Comparison of ENCODE assay signal across 8 cellular contexts in the genomic region with DNA sequence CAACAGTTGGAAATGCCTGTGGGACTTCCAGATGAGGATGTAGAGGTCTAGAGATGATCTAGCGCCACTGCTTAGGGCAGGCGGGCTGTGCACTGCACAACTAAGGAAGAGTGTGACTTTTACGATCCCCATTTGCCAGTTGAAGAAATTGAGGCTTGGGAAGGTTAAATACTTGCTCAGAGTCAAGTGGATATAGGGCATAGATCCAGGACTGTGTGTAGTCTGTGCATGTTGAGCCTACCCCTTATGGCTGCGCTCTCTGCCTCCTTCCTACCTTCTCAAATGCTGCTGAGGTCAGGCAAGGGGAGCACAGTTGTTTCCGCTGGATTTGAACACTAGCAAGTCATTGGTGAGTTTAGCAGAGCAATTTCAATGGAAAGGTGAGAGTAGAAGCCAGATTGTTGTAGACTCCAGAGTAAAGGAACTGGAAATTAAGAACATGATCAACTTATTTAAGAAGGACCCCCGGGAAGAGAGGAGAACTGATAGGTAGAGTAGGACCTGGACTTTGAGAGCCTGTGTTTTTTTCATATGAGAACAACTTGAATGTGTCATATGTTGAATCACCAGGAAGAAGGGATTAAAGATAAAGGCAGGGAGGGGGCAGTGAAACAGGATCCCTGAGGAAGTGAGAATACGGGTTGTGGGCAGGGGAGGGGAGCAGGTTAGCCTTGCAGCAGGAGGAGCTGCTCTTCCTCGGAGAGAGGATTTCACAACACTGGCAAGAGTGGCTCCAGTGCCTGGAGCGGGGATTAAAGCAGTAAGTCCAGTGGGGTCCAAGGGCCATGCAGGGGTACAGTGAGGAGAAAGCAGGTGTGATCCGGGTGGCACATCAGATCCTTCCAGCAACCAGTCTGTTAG. TPM values are rescaled to one million over a fixed set of nuclear protein-coding genes. Genes with fewer than 3 reads are reported as not detected.
DNase-seq lines count a peak whose midpoint lies in the region; ATAC-seq and TF ChIP-seq lines count a peak whose summit lies in the region.

No MANE protein-coding gene starts in this region.

- H3K4me1 Mint-ChIP-seq in activated T-helper 17 cell treated with anti-CD3 and anti-CD28 coated beads, Interleukin-2, amount 50 U/mL, for 72 hours = peaks cover 36% of the 10 kb centered on the region

- intact Hi-C loops in left colon (cut with DNase I, micrococcal nuclease) = loop anchor here (5.0 kb wide), 1 partner anchor 32 kb away; no protein-coding TSS in a partner anchor

- H3K36me3 Mint-ChIP-seq in activated T-helper 17 cell treated with anti-CD3 and anti-CD28 coated beads, Interleukin-2, amount 50 U/mL, for 72 hours (ENCODE audit: low read depth) = peaks cover 27% of the 10 kb centered on the region

- DNase-seq in CD1c-positive myeloid dendritic cell (ENCODE audit: extremely low spot score) (peak; percentile 84), left colon (peak; percentile 7 to 64), erythroblast (lab: John Stamatoyannopoulos, UW) (no peak), DMS 273 (lab: John Stamatoyannopoulos, UW; ENCODE audit: unreplicated experiment) (no peak)
- DNase-seq in stimulated activated CD4-positive, alpha-beta T cell treated with anti-CD3 and anti-CD28 coated beads, Interleukin-4, amount 100 ng/mL, for 1 hour = no peak

- H3K9me3 Mint-ChIP-seq in activated T-helper 17 cell treated with anti-CD3 and anti-CD28 coated beads, Interleukin-2, amount 50 U/mL, for 72 hours = no peaks in the 10 kb centered on the region

- peak overlapping the region; percentile 81 for H3K27ac Mint-ChIP-seq in activated T-helper 17 cell treated with anti-CD3 and anti-CD28 coated beads, Interleukin-2, amount 50 U/mL, for 72 hours

- ATAC-seq in activated T-helper 17 cell treated with anti-CD3 and anti-CD28 coated beads, Interleukin-2, amount 50 U/mL, for 72 hours (replicated peaks) = no peak
- ATAC-seq in left colon (no peak), GM19395 (IDR thresholded peaks at IDR 0.05; ENCODE audit: unreplicated experiment) (no peak)

- no peak for TF ChIP-seq RAD21 in Ishikawa (IDR thresholded peaks at IDR 0.05; ENCODE audit: low read depth)

- H3K4me3 Mint-ChIP-seq in activated T-helper 17 cell treated with anti-CD3 and anti-CD28 coated beads, Interleukin-2, amount 50 U/mL, for 72 hours = peak overlapping the region; percentile 69

- no peak for TF ChIP-seq EP300 in Ishikawa (IDR thresholded peaks at IDR 0.05; ENCODE audit: borderline replicate concordance)

- no peak for TF ChIP-seq POLR2A in erythroblast (IDR thresholded peaks at IDR 0.05; ENCODE audit: low read length)

- no peaks in the 10 kb centered on the region for H3K27me3 Mint-ChIP-seq in activated T-helper 17 cell treated with anti-CD3 and anti-CD28 coated beads, Interleukin-2, amount 50 U/mL, for 72 hours

TF ChIP-seq in Ishikawa, 13 proteins besides CTCF, POLR2A, EP300 and RAD21:
- peak; percentile 54 for TF ChIP-seq CEBPB (IDR thresholded peaks at IDR 0.05)
- no peak for TF ChIP-seq TEAD4 (IDR thresholded peaks at IDR 0.05)

RNA-seq across cellular contexts. Expression of gene CAPN2, which starts 2.7 kb away (rescaled TPM):
- total RNA-seq in activated T-helper 17 cell treated with anti-CD3 and anti-CD28 coated beads, Interleukin-2, amount 50 U/mL, for 72 hours = 10 to 100 TPM; 42.8 to 73.0 TPM
- 100 to 1,000 TPM; 301 to 355 TPM for total RNA-seq in left colon

RNA-seq across cellular contexts. Expression of gene CAPN8, which starts 49.6 kb away (rescaled TPM):
- not detected for total RNA-seq in activated T-helper 17 cell treated with anti-CD3 and anti-CD28 coated beads, Interleukin-2, amount 50 U/mL, for 72 hours
- 100 to 1,000 TPM in 1 of 2 donors, 10 to 100 TPM in 1; 87.8 to 118 TPM for total RNA-seq in left colon

Comparison
In these comparisons a context has a peak if more than half of its experiments do, and no peak if none do; other contexts are left out.
1. DNase-seq: peak in CD1c-positive myeloid dendritic cell (single experiment) and left colon (2 of 2); none in erythroblast (0 of 2), DMS 273 (single experiment) and stimulated activated CD4-positive, alpha-beta T cell treated with anti-CD3 and anti-CD28 coated beads, Interleukin-4, amount 100 ng/mL, for 1 hour (single experiment).
2. RNA of gene CAPN2, which starts 2.7 kb away (total RNA-seq): 301 to 355 TPM in left colon; 42.8 to 73.0 TPM in activated T-helper 17 cell treated with anti-CD3 and anti-CD28 coated beads, Interleukin-2, amount 50 U/mL, for 72 hours; every median in the first group is over 4 times any median in the second.
3. RNA of gene CAPN8, which starts 49.6 kb away (total RNA-seq): 87.8 to 118 TPM in left colon; not detected in activated T-helper 17 cell treated with anti-CD3 and anti-CD28 coated beads, Interleukin-2, amount 50 U/mL, for 72 hours; every median in the first group is over 10 times any median in the second.